1 cellular context compared by ENCODE assay signal in the genomic region with DNA sequence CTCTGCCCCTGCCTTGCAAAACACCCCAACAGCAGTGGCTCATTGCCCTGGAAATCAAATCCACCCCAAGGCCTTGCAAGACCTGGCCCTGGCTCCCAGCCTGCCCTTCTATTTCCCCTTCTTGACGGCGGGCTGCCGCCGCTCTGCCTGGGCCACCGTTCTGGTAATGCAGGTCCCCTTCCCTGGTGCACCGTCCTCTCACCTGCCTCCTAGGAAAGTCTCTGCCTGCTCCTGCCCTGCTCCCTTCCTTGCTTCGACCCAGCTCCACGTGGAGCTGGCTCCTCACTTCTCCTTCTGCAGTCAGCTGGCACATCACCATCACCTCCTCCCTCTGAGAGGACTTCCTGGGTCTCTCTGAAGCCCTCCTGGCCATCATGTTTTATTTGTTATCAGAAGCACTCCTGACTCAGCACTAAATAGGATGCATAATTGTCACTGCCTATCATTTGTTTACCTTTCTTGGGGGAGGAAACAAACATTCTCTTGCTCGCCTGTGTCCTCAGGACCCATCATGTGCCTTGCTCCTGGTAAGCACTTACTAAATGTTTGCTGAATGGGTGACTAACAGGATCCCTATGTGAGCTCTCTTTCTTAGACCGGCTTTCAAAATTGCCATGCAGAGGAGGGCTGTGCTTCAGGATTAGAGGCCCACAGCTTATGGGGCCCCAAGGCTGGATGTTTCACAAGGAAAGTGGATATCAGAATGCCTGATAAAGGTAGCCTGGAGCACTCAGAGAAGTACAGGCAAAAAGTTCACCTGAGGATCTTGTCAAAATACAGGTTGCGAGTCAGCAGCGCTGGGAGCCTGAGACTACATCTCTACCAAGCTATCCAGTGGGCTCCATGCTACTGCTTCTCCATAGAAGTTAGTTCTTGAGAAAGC.
TF ChIP-seq lines count a peak whose summit lies in the region.

No MANE protein-coding gene starts in this region.

TF ChIP-seq in HepG2, 621 proteins besides CTCF, POLR2A, EP300 and RAD21 (continues in another document):
- TF ChIP-seq MED8 (CRISPR knock-in tag; IDR thresholded peaks at IDR 0.05; ENCODE audit: insufficient replicate concordance) (peak; percentile 69), FOXJ3 (CRISPR knock-in tag; IDR thresholded peaks at IDR 0.05; ENCODE audit: borderline replicate concordance) (peak; percentile 67; the same call in 1 of the 2 replicates), LCORL (IDR thresholded peaks at IDR 0.05) (no peak), LCORL (CRISPR knock-in tag; IDR thresholded peaks at IDR 0.05) (peak; percentile 59; the same call in 1 of the 2 replicates), ZNF670 (CRISPR knock-in tag; IDR thresholded peaks at IDR 0.05; ENCODE audit: borderline replicate concordance) (peak; percentile 68; the same call in 1 of the 2 replicates), ZNF460 (CRISPR knock-in tag; IDR thresholded peaks at IDR 0.05; ENCODE audit: borderline replicate concordance) (no peak), MYC (CRISPR knock-in tag; IDR thresholded peaks at IDR 0.05; ENCODE audit: borderline replicate concordance) (peak; percentile 59), ZNF768 (CRISPR knock-in tag; IDR thresholded peaks at IDR 0.05) (peak; percentile 51; the same call in 1 of the 2 replicates), HNF1B (CRISPR knock-in tag; IDR thresholded peaks at IDR 0.05) (peak; percentile 87), FOXA3 (CRISPR knock-in tag; IDR thresholded peaks at IDR 0.05) (peak; percentile 92), ZEB1 (IDR thresholded peaks at IDR 0.05; ENCODE audit: insufficient replicate concordance, low read depth) (no peak), RARA (CRISPR knock-in tag; IDR thresholded peaks at IDR 0.05) (peak; percentile 87), ZFY (CRISPR knock-in tag; IDR thresholded peaks at IDR 0.05) (peak; percentile 55), ZNF331 (CRISPR knock-in tag; IDR thresholded peaks at IDR 0.05) (peak; percentile 38; the same call in 1 of the 2 replicates), THAP9 (CRISPR knock-in tag; IDR thresholded peaks at IDR 0.05; ENCODE audit: borderline replicate concordance) (peak; percentile 54; the same call in 1 of the 2 replicates), ZBTB4 (CRISPR knock-in tag; IDR thresholded peaks at IDR 0.05; ENCODE audit: borderline replicate concordance) (0 out of 2 replicates have a peak, but pooled peaks have one; percentile 51), AGO1 (IDR thresholded peaks at IDR 0.05; ENCODE audit: low read depth, low read length, poor library complexity, severe bottlenecking) (no peak), ZNF75D (CRISPR knock-in tag; IDR thresholded peaks at IDR 0.05; ENCODE audit: borderline replicate concordance) (no peak), NKX3-1 (CRISPR knock-in tag; IDR thresholded peaks at IDR 0.05) (0 out of 2 replicates have a peak, but pooled peaks have one; percentile 52), JUND (CRISPR knock-in tag; IDR thresholded peaks at IDR 0.05) (peak; percentile 49; the same call in 1 of the 2 replicates), KAT8 (CRISPR knock-in tag; IDR thresholded peaks at IDR 0.05) (peak; percentile 62), NR2F6 (IDR thresholded peaks at IDR 0.05) (peak; percentile 41), NR2F6 (CRISPR knock-in tag; IDR thresholded peaks at IDR 0.05) (peak; percentile 38; the same call in 1 of the 2 replicates)
- TF ChIP-seq, protein P1, sequence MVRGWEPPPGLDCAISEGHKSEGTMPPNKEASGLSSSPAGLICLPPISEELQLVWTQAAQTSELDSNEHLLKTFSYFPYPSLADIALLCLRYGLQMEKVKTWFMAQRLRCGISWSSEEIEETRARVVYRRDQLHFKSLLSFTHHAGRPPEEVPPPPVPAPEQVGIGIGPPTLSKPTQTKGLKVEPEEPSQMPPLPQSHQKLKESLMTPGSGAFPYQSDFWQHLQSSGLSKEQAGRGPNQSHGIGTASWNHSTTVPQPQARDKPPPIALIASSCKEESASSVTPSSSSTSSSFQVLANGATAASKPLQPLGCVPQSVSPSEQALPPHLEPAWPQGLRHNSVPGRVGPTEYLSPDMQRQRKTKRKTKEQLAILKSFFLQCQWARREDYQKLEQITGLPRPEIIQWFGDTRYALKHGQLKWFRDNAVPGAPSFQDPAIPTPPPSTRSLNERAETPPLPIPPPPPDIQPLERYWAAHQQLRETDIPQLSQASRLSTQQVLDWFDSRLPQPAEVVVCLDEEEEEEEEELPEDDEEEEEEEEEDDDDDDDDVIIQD (CRISPR knock-in tag; IDR thresholded peaks at IDR 0.05; ENCODE audit: low read depth) = peak; percentile 90
- TF ChIP-seq, protein P2, sequence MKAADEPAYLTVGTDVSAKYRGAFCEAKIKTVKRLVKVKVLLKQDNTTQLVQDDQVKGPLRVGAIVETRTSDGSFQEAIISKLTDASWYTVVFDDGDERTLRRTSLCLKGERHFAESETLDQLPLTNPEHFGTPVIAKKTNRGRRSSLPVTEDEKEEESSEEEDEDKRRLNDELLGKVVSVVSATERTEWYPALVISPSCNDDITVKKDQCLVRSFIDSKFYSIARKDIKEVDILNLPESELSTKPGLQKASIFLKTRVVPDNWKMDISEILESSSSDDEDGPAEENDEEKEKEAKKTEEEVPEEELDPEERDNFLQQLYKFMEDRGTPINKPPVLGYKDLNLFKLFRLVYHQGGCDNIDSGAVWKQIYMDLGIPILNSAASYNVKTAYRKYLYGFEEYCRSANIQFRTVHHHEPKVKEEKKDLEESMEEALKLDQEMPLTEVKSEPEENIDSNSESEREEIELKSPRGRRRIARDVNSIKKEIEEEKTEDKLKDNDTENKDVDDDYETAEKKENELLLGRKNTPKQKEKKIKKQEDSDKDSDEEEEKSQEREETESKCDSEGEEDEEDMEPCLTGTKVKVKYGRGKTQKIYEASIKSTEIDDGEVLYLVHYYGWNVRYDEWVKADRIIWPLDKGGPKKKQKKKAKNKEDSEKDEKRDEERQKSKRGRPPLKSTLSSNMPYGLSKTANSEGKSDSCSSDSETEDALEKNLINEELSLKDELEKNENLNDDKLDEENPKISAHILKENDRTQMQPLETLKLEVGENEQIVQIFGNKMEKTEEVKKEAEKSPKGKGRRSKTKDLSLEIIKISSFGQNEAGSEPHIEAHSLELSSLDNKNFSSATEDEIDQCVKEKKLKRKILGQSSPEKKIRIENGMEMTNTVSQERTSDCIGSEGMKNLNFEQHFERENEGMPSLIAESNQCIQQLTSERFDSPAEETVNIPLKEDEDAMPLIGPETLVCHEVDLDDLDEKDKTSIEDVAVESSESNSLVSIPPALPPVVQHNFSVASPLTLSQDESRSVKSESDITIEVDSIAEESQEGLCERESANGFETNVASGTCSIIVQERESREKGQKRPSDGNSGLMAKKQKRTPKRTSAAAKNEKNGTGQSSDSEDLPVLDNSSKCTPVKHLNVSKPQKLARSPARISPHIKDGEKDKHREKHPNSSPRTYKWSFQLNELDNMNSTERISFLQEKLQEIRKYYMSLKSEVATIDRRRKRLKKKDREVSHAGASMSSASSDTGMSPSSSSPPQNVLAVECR (CRISPR knock-in tag; IDR thresholded peaks at IDR 0.05; ENCODE audit: borderline replicate concordance) = peak; percentile 23; the same call in 1 of the 2 replicates
- TF ChIP-seq, protein P3, sequence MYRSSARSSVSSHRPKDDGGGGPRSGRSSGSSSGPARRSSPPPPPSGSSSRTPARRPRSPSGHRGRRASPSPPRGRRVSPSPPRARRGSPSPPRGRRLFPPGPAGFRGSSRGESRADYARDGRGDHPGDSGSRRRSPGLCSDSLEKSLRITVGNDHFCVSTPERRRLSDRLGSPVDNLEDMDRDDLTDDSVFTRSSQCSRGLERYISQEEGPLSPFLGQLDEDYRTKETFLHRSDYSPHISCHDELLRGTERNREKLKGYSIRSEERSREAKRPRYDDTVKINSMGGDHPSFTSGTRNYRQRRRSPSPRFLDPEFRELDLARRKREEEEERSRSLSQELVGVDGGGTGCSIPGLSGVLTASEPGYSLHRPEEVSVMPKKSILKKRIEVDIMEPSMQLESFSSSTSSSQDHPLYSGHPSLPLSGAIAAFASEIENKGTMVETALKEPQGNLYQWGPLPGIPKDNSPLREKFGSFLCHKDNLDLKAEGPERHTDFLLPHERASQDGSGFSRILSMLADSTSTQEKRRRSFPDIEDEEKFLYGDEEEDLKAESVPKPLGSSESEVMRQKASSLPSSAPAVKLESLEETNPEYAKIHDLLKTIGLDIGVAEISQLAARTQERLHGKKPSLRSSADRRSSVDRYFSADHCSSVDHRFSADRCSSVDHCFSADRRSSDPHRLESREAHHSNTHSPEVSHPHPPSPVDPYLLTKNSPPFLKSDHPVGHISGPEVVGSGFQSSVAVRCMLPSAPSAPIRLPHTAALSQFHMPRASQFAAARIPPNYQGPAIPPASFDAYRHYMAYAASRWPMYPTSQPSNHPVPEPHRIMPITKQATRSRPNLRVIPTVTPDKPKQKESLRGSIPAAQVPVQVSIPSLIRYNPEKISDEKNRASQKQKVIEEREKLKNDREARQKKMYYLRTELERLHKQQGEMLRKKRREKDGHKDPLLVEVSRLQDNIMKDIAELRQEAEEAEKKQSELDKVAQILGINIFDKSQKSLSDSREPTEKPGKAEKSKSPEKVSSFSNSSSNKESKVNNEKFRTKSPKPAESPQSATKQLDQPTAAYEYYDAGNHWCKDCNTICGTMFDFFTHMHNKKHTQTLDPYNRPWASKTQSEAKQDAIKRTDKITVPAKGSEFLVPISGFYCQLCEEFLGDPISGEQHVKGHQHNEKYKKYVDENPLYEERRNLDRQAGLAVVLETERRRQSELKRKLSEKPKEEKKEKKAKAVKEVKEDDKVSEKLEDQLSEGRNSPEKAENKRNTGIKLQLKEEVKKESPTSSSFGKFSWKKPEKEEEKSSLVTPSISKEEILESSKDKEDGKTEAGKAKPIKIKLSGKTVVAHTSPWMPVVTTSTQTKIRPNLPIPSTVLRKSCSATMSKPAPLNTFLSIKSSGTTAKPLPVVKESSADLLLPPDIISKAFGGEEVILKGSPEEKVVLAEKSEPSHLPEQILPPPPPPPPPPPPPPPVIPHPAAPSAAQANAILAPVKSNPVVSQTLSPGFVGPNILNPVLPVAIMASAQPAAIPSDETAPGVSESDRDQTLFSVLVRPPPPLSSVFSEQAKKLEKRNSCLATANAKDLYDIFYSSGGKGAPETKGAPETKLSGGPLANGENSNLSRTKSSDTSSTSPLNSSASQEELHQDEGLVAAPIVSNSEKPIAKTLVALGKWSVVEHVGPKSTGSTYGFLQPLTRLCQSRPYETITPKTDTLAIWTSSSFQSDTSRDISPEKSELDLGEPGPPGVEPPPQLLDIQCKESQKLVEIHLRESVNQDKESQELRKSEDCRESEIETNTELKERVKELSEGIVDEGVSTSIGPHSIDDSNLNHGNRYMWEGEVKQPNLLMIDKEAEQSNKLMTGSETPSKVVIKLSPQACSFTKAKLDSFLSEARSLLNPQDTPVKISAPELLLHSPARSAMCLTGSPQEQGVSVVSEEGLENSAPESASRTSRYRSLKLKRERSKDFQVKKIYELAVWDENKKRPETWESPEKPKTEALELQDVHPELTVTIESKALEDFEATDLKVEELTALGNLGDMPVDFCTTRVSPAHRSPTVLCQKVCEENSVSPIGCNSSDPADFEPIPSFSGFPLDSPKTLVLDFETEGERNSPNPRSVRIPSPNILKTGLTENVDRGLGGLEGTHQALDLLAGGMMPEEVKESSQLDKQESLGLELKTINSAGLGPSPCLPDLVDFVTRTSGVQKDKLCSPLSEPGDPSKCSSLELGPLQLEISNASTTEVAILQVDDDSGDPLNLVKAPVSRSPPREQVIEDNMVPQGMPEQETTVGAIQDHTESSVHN (CRISPR knock-in tag; IDR thresholded peaks at IDR 0.05) = 0 out of 2 replicates have a peak, but pooled peaks have one; percentile 22
